Comparison of ENCODE assay signal across 1 cellular context in the genomic region with DNA sequence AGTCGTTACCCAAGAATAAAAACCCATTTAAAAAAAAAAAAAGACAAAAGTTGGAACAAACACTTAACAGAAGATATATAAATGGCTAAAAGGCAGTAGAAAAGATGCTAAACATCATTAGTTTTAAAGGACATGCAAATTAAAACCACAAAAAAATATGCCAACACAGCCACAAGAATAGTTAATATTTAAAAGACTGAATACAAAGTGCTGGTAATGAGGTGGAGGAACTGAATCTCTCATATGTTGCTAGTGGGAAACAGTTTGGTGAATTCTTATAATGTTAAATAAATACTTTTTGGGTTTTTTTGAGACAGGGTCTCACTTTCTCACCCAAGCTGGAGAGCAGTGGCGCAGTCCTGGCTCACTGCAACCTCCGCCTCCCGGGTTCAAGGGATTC.
TF ChIP-seq lines count a peak whose summit lies in the region.

No MANE protein-coding gene starts in this region.

TF ChIP-seq in GM12878, 131 proteins besides CTCF, POLR2A, EP300 and RAD21 (continued from another document):
- TF ChIP-seq, protein P1, sequence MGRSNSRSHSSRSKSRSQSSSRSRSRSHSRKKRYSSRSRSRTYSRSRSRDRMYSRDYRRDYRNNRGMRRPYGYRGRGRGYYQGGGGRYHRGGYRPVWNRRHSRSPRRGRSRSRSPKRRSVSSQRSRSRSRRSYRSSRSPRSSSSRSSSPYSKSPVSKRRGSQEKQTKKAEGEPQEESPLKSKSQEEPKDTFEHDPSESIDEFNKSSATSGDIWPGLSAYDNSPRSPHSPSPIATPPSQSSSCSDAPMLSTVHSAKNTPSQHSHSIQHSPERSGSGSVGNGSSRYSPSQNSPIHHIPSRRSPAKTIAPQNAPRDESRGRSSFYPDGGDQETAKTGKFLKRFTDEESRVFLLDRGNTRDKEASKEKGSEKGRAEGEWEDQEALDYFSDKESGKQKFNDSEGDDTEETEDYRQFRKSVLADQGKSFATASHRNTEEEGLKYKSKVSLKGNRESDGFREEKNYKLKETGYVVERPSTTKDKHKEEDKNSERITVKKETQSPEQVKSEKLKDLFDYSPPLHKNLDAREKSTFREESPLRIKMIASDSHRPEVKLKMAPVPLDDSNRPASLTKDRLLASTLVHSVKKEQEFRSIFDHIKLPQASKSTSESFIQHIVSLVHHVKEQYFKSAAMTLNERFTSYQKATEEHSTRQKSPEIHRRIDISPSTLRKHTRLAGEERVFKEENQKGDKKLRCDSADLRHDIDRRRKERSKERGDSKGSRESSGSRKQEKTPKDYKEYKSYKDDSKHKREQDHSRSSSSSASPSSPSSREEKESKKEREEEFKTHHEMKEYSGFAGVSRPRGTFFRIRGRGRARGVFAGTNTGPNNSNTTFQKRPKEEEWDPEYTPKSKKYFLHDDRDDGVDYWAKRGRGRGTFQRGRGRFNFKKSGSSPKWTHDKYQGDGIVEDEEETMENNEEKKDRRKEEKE (IDR thresholded peaks at IDR 0.05), result no peak
- TF ChIP-seq, protein P2, sequence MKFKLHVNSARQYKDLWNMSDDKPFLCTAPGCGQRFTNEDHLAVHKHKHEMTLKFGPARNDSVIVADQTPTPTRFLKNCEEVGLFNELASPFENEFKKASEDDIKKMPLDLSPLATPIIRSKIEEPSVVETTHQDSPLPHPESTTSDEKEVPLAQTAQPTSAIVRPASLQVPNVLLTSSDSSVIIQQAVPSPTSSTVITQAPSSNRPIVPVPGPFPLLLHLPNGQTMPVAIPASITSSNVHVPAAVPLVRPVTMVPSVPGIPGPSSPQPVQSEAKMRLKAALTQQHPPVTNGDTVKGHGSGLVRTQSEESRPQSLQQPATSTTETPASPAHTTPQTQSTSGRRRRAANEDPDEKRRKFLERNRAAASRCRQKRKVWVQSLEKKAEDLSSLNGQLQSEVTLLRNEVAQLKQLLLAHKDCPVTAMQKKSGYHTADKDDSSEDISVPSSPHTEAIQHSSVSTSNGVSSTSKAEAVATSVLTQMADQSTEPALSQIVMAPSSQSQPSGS (IDR thresholded peaks at IDR 0.05; ENCODE audit: low read length), result no peak
- TF ChIP-seq MTA2 (IDR thresholded peaks at IDR 0.05; ENCODE audit: low read depth) (peak; percentile 64; the same call in 1 of the 2 replicates), SMC3 (IDR thresholded peaks at IDR 0.05; ENCODE audit: borderline replicate concordance, low read length) (no peak), BHLHE40 (IDR thresholded peaks at IDR 0.05; ENCODE audit: borderline replicate concordance in 1 of 2, low read depth in 2 of 2, low read length in 1 of 2) (no peak; a peak in 1 of 4 replicates), EED (IDR thresholded peaks at IDR 0.05; ENCODE audit: low read depth) (no peak), TARDBP (IDR thresholded peaks at IDR 0.05; ENCODE audit: borderline replicate concordance) (no peak), ATF7 (IDR thresholded peaks at IDR 0.05; ENCODE audit: low read depth) (0 out of 2 replicates have a peak, but pooled peaks have one; percentile 33)
- TF ChIP-seq, protein P3, sequence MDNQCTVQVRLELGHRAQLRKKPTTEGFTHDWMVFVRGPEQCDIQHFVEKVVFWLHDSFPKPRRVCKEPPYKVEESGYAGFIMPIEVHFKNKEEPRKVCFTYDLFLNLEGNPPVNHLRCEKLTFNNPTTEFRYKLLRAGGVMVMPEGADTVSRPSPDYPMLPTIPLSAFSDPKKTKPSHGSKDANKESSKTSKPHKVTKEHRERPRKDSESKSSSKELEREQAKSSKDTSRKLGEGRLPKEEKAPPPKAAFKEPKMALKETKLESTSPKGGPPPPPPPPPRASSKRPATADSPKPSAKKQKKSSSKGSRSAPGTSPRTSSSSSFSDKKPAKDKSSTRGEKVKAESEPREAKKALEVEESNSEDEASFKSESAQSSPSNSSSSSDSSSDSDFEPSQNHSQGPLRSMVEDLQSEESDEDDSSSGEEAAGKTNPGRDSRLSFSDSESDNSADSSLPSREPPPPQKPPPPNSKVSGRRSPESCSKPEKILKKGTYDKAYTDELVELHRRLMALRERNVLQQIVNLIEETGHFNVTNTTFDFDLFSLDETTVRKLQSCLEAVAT (IDR thresholded peaks at IDR 0.05), result 0 out of 2 replicates have a peak, but pooled peaks have one; percentile 16
- TF ChIP-seq, protein P4, sequence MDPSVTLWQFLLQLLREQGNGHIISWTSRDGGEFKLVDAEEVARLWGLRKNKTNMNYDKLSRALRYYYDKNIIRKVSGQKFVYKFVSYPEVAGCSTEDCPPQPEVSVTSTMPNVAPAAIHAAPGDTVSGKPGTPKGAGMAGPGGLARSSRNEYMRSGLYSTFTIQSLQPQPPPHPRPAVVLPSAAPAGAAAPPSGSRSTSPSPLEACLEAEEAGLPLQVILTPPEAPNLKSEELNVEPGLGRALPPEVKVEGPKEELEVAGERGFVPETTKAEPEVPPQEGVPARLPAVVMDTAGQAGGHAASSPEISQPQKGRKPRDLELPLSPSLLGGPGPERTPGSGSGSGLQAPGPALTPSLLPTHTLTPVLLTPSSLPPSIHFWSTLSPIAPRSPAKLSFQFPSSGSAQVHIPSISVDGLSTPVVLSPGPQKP (IDR thresholded peaks at IDR 0.05; ENCODE audit: low read depth, low read length), result no peak
- TF ChIP-seq, protein P5, sequence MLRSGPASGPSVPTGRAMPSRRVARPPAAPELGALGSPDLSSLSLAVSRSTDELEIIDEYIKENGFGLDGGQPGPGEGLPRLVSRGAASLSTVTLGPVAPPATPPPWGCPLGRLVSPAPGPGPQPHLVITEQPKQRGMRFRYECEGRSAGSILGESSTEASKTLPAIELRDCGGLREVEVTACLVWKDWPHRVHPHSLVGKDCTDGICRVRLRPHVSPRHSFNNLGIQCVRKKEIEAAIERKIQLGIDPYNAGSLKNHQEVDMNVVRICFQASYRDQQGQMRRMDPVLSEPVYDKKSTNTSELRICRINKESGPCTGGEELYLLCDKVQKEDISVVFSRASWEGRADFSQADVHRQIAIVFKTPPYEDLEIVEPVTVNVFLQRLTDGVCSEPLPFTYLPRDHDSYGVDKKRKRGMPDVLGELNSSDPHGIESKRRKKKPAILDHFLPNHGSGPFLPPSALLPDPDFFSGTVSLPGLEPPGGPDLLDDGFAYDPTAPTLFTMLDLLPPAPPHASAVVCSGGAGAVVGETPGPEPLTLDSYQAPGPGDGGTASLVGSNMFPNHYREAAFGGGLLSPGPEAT (IDR thresholded peaks at IDR 0.05; ENCODE audit: low read depth), result peak; percentile 26; the same call in 1 of the 2 replicates
TF ChIP-seq in GM12878: peak in this region for 4.
